Comparison of ENCODE assay signal across 8 cellular contexts in genomic region chr10:14837003-14837755, GRCh38. TPM values are rescaled to one million over a fixed set of nuclear protein-coding genes. Genes with fewer than 3 reads are reported as not detected.
A peak's percentile ranks its signal among the peaks of the same experiment; 100 is the strongest.
DNase-seq lines count a peak whose midpoint lies in the region; ATAC-seq and TF ChIP-seq lines count a peak whose summit lies in the region.

No MANE protein-coding gene starts in this region.

- ATAC-seq in HG02759 (IDR thresholded peaks at IDR 0.05; ENCODE audit: unreplicated experiment) (no peak), GM19328 (IDR thresholded peaks at IDR 0.05; ENCODE audit: unreplicated experiment) (no peak)

- H3K9me3 ChIP-seq in right atrium auricular region (no peaks in the 10 kb centered on the region), ascending aorta (no peaks in the 10 kb centered on the region), tibial nerve (no peaks in the 10 kb centered on the region)

- TF ChIP-seq CTCF in right atrium auricular region (IDR thresholded peaks at IDR 0.05) (no peak), ascending aorta (IDR thresholded peaks at IDR 0.05) (no peak), lower leg skin (IDR thresholded peaks at IDR 0.05) (no peak), tibial nerve (IDR thresholded peaks at IDR 0.05) (peak in 1 of 5 experiments; percentile 6)

- intact Hi-C loops in cardiac septum (cut with DNase I) (loop anchor here (5.0 kb wide), 2 partner anchors 115 to 235 kb away; partner anchors contain the start of gene DCLRE1C), ascending aorta (cut with DNase I) (loop anchor here (2.0 to 5.0 kb wide), 3 partner anchors 182 to 300 kb away; partner anchors contain the start of gene RPP38), lower leg skin (cut with DNase I; ENCODE audit: low total_unique reads) (loop anchor here (5.0 to 10.0 kb wide), 2 partner anchors 292 to 330 kb away; partner anchors contain the start of gene NMT2)

- no peak for TF ChIP-seq EP300 in tibial nerve (IDR thresholded peaks at IDR 0.05)

- H3K27me3 ChIP-seq in right atrium auricular region (no peaks in the 10 kb centered on the region), ascending aorta (no peaks in the 10 kb centered on the region), tibial nerve (no peaks in the 10 kb centered on the region)

- peaks cover 0 to 16% of the 10 kb centered on the region in 2 donors for H3K4me1 ChIP-seq in right atrium auricular region
- peaks cover 0 to 7% of the 10 kb centered on the region in 2 donors for H3K4me1 ChIP-seq in ascending aorta
- H3K4me1 ChIP-seq in tibial nerve, result peaks cover 3 to 23% (median 10%) of the 10 kb centered on the region in 4 donors

- H3K4me3 ChIP-seq in right atrium auricular region, result peak overlapping the region; percentile 97 to 99
- H3K4me3 ChIP-seq in ascending aorta, result peak overlapping the region; percentile 85 to 86
- peak overlapping the region; percentile 60 for H3K4me3 ChIP-seq in lower leg skin (ENCODE audit: low read depth, poor library complexity, severe bottlenecking)
- H3K4me3 ChIP-seq in tibial nerve, result peak overlapping the region; percentile 60 to 93 (median 86)

- H3K27ac ChIP-seq in right atrium auricular region (peak overlapping the region; percentile 92 to 98), ascending aorta (peak overlapping the region; percentile 94 to 97), tibial nerve (peak overlapping the region; percentile 78 to 97 (median 96))

- TF ChIP-seq POLR2A in lower leg skin (IDR thresholded peaks at IDR 0.05), result no peak
- no peak for TF ChIP-seq POLR2A in tibial nerve (IDR thresholded peaks at IDR 0.05)

- peaks cover 9% of the 10 kb centered on the region for H3K36me3 ChIP-seq in right atrium auricular region
- peaks cover 6 to 17% of the 10 kb centered on the region in 2 donors for H3K36me3 ChIP-seq in ascending aorta
- peaks cover 0 to 18% (median 9%) of the 10 kb centered on the region in 3 donors for H3K36me3 ChIP-seq in tibial nerve

- DNase-seq in right atrium auricular region (ENCODE audit: low spot score), result no peak
- DNase-seq in cardiac septum (ENCODE audit: low spot score), result no peak
- no peak for DNase-seq in ascending aorta (ENCODE audit: low spot score in 2 of 2)
- no peak for DNase-seq in lower leg skin (ENCODE audit: low spot score in 2 of 2)
- no peak for DNase-seq in tibial nerve (ENCODE audit: low spot score in 2 of 2)
- DNase-seq in NCI-H1048 (lab: John Stamatoyannopoulos, UW), result no peak

- 20 to 22% methylated on average over 14 of the region's 14 CpGs for WGBS in lower leg skin, 2 donors
- WGBS in tibial nerve, 2 donors, result 17 to 18% methylated on average over 14 of the region's 14 CpGs

RNA-seq across cellular contexts. Expression of gene CDNF, which starts 0.7 kb away (rescaled TPM):
- 1 to 10 TPM; 1.1 to 3.3 TPM for total RNA-seq in right atrium auricular region
- 2.3 TPM for total RNA-seq in cardiac septum
- total RNA-seq in ascending aorta, result not detected
- 1 to 10 TPM; 1.9 to 9.8 (median 3.9) TPM for total RNA-seq in lower leg skin
- 1 to 10 TPM in 3 of 4 donors, not detected in 1; 1.2 to 5.0 (median 4.6) TPM for total RNA-seq in tibial nerve

RNA-seq across cellular contexts. Expression of gene HSPA14, which starts 0.9 kb away (rescaled TPM):
- total RNA-seq in right atrium auricular region, result 1 to 10 TPM; 6.1 to 9.7 TPM
- total RNA-seq in cardiac septum, result 7.3 TPM
- total RNA-seq in ascending aorta, result 26.3 TPM
- 1 to 10 TPM; 3.6 to 9.2 (median 5.9) TPM for total RNA-seq in lower leg skin
- total RNA-seq in tibial nerve, result 10 to 100 TPM in 2 of 4 donors, 1 to 10 TPM in 2; 7.8 to 11.3 (median 10.5) TPM

RNA-seq across cellular contexts. Expression of gene MSANTD7, which starts 0.9 kb away (rescaled TPM):
- total RNA-seq in right atrium auricular region (1 to 10 TPM; 4.3 to 5.9 TPM), cardiac septum (6.0 TPM), ascending aorta (0.64 TPM), lower leg skin (10 to 100 TPM in 3 of 4 donors, 1 to 10 TPM in 1; 8.7 to 12.2 (median 10.7) TPM), tibial nerve (10 to 100 TPM in 1 of 4 donors, 1 to 10 TPM in 3; 6.3 to 11.5 (median 7.9) TPM)

RNA-seq across cellular contexts. Expression of gene SUV39H2, which starts 41.5 kb away (rescaled TPM):
- total RNA-seq in right atrium auricular region (1 to 10 TPM; 1.9 to 3.0 TPM), cardiac septum (7.9 TPM), ascending aorta (not detected), lower leg skin (1 to 10 TPM in 3 of 4 donors, under 1 TPM in 1; 0.99 to 5.3 (median 3.5) TPM), tibial nerve (1 to 10 TPM; 2.2 to 4.4 (median 3.0) TPM)
